In genomic region chr6:89984926-89985743, GRCh38 we compare ENCODE assay signal across 9 cellular contexts.
DNase-seq lines count a peak whose midpoint lies in the region; ATAC-seq and TF ChIP-seq lines count a peak whose summit lies in the region.
"Had no signal": no experiment of that assay in that cellular context is flagged by ENCODE, and none has a peak within 500 bp of the region (broad histone marks: within the 10 kb centered on the region; RNA-seq: fewer than 3 reads in every experiment).

No MANE protein-coding gene starts in this region.

- H3K27me3 ChIP-seq in MG63: no peaks in the 10 kb centered on the region; the same call in 1 of the 2 replicates
- H3K27me3 ChIP-seq in Peyer's patch: no peaks in the 10 kb centered on the region

- no peak overlapping the region for H3K4me3 Mint-ChIP-seq in mesothelial cell of epicardium

- TF ChIP-seq POLR2A in Peyer's patch (IDR thresholded peaks at IDR 0.05): no peak

- no peak for ATAC-seq in HG03520 (IDR thresholded peaks at IDR 0.05; ENCODE audit: unreplicated experiment)

- H3K36me3 ChIP-seq in MG63 (no peaks in the 10 kb centered on the region), Peyer's patch (no peaks in the 10 kb centered on the region)

- no peaks in the 10 kb centered on the region for H3K4me1 ChIP-seq in Peyer's patch

- H3K36me3 Mint-ChIP-seq in mesothelial cell of epicardium: no peaks in the 10 kb centered on the region

- no peaks in the 10 kb centered on the region for H3K9me3 Mint-ChIP-seq in mesothelial cell of epicardium

- no peaks in the 10 kb centered on the region for H3K9me3 ChIP-seq in MG63
- H3K9me3 ChIP-seq in Peyer's patch: no peaks in the 10 kb centered on the region

- H3K27me3 Mint-ChIP-seq in mesothelial cell of epicardium (ENCODE audit: low read depth): no peaks in the 10 kb centered on the region

- H3K27ac ChIP-seq in Peyer's patch: no peak overlapping the region

- H3K27ac Mint-ChIP-seq in mesothelial cell of epicardium: peak overlapping the region; percentile 83

- DNase-seq in AG08395 (ENCODE audit: low spot score) (peak; percentile 61), MG63 (peak; percentile 60), dermis blood vessel endothelial cell (peak; percentile 29), mesothelial cell of epicardium (ENCODE audit: low spot score in 2 of 2, unreplicated experiment in 2 of 2) (no peak), Peyer's patch (no peak), NK-92 (lab: John Stamatoyannopoulos, UW; ENCODE audit: unreplicated experiment) (no peak)
- DNase-seq in effector CD8-positive, alpha-beta T cell (lab: John Stamatoyannopoulos, UW): no peak
- DNase-seq: NCI-H187 had no signal

- peaks cover 46% of the 10 kb centered on the region for H3K4me1 Mint-ChIP-seq in mesothelial cell of epicardium

- no peak overlapping the region for H3K4me3 ChIP-seq in MG63
- H3K4me3 ChIP-seq in Peyer's patch: no peak overlapping the region

- TF ChIP-seq CTCF in mesothelial cell of epicardium (IDR thresholded peaks at IDR 0.05; ENCODE audit: unreplicated experiment) (no peak), Peyer's patch (IDR thresholded peaks at IDR 0.05) (no peak)

Comparison
In these comparisons a context has a peak if more than half of its experiments do, and no peak if none do; other contexts are left out.
1. DNase-seq: peak in AG08395 (single experiment), MG63 (single experiment) and dermis blood vessel endothelial cell (single experiment); none in mesothelial cell of epicardium (0 of 2), effector CD8-positive, alpha-beta T cell (single experiment), Peyer's patch (0 of 3) and NK-92 (single experiment).